In genomic region chr12:22047495-22047894, GRCh38 we compare ENCODE assay signal across 1 cellular context.
TF ChIP-seq lines count a peak whose summit lies in the region.

No MANE protein-coding gene starts in this region.

TF ChIP-seq in GM23338, 12 proteins besides CTCF, POLR2A, EP300 and RAD21:
- TF ChIP-seq ZNF462 (CRISPR knock-in tag; IDR thresholded peaks at IDR 0.05) = no peak
- no peak for TF ChIP-seq CREB1 (CRISPR knock-in tag; IDR thresholded peaks at IDR 0.05; ENCODE audit: low read depth)
- no peak for TF ChIP-seq ZNF114 (CRISPR knock-in tag; IDR thresholded peaks at IDR 0.05)
- TF ChIP-seq STAT1 (IDR thresholded peaks at IDR 0.05; ENCODE audit: unreplicated experiment) = no peak
- TF ChIP-seq EZH2 (IDR thresholded peaks at IDR 0.05; ENCODE audit: low read depth, unreplicated experiment) = no peak
- no peak for TF ChIP-seq REST (IDR thresholded peaks at IDR 0.05; ENCODE audit: unreplicated experiment)
- TF ChIP-seq ETS1 (IDR thresholded peaks at IDR 0.05) = no peak
- no peak for TF ChIP-seq ZNF331 (CRISPR knock-in tag; IDR thresholded peaks at IDR 0.05; ENCODE audit: low read depth)
